ENCODE assay signal across 16 cellular contexts in genomic region chr4:123416462-123416861, GRCh38. TPM values are rescaled to one million over a fixed set of nuclear protein-coding genes. Genes with fewer than 3 reads are reported as not detected.
DNase-seq lines count a peak whose midpoint lies in the region; ATAC-seq and TF ChIP-seq lines count a peak whose summit lies in the region.
"Had no signal": no experiment of that assay in that cellular context is flagged by ENCODE, and none has a peak within 500 bp of the region (broad histone marks: within the 10 kb centered on the region; RNA-seq: fewer than 3 reads in every experiment).

No MANE protein-coding gene starts in this region.

- no peaks in the 10 kb centered on the region for H3K27me3 Mint-ChIP-seq in activated naive CD8-positive, alpha-beta T cell treated with anti-CD3 and anti-CD28 coated beads, Interleukin-2, amount 10 ng/mL, durations not matched to agents 7 days and 5 days
- H3K27me3 Mint-ChIP-seq in neural progenitor cell (ENCODE audit: insufficient read depth, low read depth), result peaks cover 5% of the 10 kb centered on the region

- peak overlapping the region; percentile 35 for H3K27ac Mint-ChIP-seq in activated naive CD8-positive, alpha-beta T cell treated with anti-CD3 and anti-CD28 coated beads, Interleukin-2, amount 10 ng/mL, durations not matched to agents 7 days and 5 days
- H3K27ac Mint-ChIP-seq in neural progenitor cell, result peak overlapping the region; percentile 6
- H3K27ac Mint-ChIP-seq: CD4-positive, CD25-positive, alpha-beta regulatory T cell had no signal

- peaks cover 76% of the 10 kb centered on the region for H3K4me1 Mint-ChIP-seq in activated naive CD8-positive, alpha-beta T cell treated with anti-CD3 and anti-CD28 coated beads, Interleukin-2, amount 10 ng/mL, durations not matched to agents 7 days and 5 days
- peaks cover 62% of the 10 kb centered on the region for H3K4me1 Mint-ChIP-seq in neural progenitor cell

- H3K4me2 ChIP-seq in neural progenitor cell, result no peak overlapping the region

- DNase-seq in G401 (ENCODE audit: low spot score) (peak; percentile 45), neural progenitor cell (ENCODE audit: low spot score) (no peak), NCI-H2196 treated with DMSO at 0.1 percent for 48 hours (lab: John Stamatoyannopoulos, UW; ENCODE audit: unreplicated experiment) (no peak), coronary artery (ENCODE audit: low spot score) (no peak), NCI-H82 treated with DMSO at 0.1 percent for 48 hours (lab: John Stamatoyannopoulos, UW; ENCODE audit: unreplicated experiment) (no peak)
- DNase-seq in activated naive CD8-positive, alpha-beta T cell treated with anti-CD3 and anti-CD28 coated beads, Interleukin-2, amount 10 ng/mL, durations not matched to agents 7 days and 5 days, result no peak
- DNase-seq: lower lobe of right lung, MM.1S, NCI-H2029, NCI-H526, retina had no signal

- no peak for ATAC-seq in activated naive CD8-positive, alpha-beta T cell treated with anti-CD3 and anti-CD28 coated beads, Interleukin-2, amount 10 ng/mL, durations not matched to agents 7 days and 5 days (ENCODE audit: low read depth)
- ATAC-seq: gastroesophageal sphincter had no signal

- peaks cover 31% of the 10 kb centered on the region for H3F3A ChIP-seq in neural progenitor cell (ENCODE audit: low read depth)

- peak overlapping the region; percentile 59 for H3K4me3 Mint-ChIP-seq in activated naive CD8-positive, alpha-beta T cell treated with anti-CD3 and anti-CD28 coated beads, Interleukin-2, amount 10 ng/mL, durations not matched to agents 7 days and 5 days
- H3K4me3 Mint-ChIP-seq in neural progenitor cell, result no peak overlapping the region
- H3K4me3 Mint-ChIP-seq: CD4-positive, CD25-positive, alpha-beta regulatory T cell had no signal

- H3K79me2 ChIP-seq in neural progenitor cell (ENCODE audit: low read depth), result no peaks in the 10 kb centered on the region

- 90% methylated on average over 4 of the region's 4 CpGs for WGBS in HUES64

- TF ChIP-seq CTCF in neural progenitor cell (IDR thresholded peaks at IDR 0.05) (no peak), coronary artery (IDR thresholded peaks at IDR 0.05) (no peak)

- H3K27me3 ChIP-seq in HUES64 (ENCODE audit: insufficient read depth, low read length) (no peaks in the 10 kb centered on the region), neural progenitor cell (no peaks in the 10 kb centered on the region)
- H3K27me3 ChIP-seq: gastroesophageal sphincter, suprapubic skin had no signal

- no peaks in the 10 kb centered on the region for H3K36me3 ChIP-seq in HUES64 (ENCODE audit: insufficient read depth, low read length)
- no peaks in the 10 kb centered on the region for H3K36me3 ChIP-seq in neural progenitor cell
- H3K36me3 ChIP-seq: gastroesophageal sphincter, lower lobe of right lung, suprapubic skin had no signal

- no peak overlapping the region for H2AFZ ChIP-seq in neural progenitor cell (replicated peaks)

- H4K20me1 ChIP-seq in neural progenitor cell (ENCODE audit: low read depth), result no peaks in the 10 kb centered on the region

- no peaks in the 10 kb centered on the region for H3K36me3 Mint-ChIP-seq in activated naive CD8-positive, alpha-beta T cell treated with anti-CD3 and anti-CD28 coated beads, Interleukin-2, amount 10 ng/mL, durations not matched to agents 7 days and 5 days
- H3K36me3 Mint-ChIP-seq in neural progenitor cell, result peaks cover 9% of the 10 kb centered on the region
- H3K36me3 Mint-ChIP-seq: naive thymus-derived CD4-positive, alpha-beta T cell had no signal

- H3K9me3 ChIP-seq in HUES64 (ENCODE audit: insufficient read depth, low read depth, low read length), result no peaks in the 10 kb centered on the region
- no peaks in the 10 kb centered on the region for H3K9me3 ChIP-seq in neural progenitor cell (ENCODE audit: low read depth)
- H3K9me3 ChIP-seq: gastroesophageal sphincter, lower lobe of right lung, suprapubic skin had no signal

- H3K4me3 ChIP-seq in HUES64 (ENCODE audit: low read length) (no peak overlapping the region), neural progenitor cell (no peak overlapping the region), coronary artery (no peak overlapping the region)
- H3K4me3 ChIP-seq: gastroesophageal sphincter, lower lobe of right lung, suprapubic skin had no signal

- peaks cover 51% of the 10 kb centered on the region for H3K4me1 ChIP-seq in HUES64 (ENCODE audit: insufficient read depth, low read length)
- H3K4me1 ChIP-seq in neural progenitor cell, result peaks cover 55% of the 10 kb centered on the region

- in situ Hi-C loops in G401 (cut with HindIII; ENCODE audit: low sequenced_read_pairs), result no loop called here

- peak overlapping the region; percentile 23; the same call in 1 of the 2 replicates for H3K9ac ChIP-seq in HUES64 (ENCODE audit: low read depth, low read length)
- H3K9ac ChIP-seq in neural progenitor cell, result no peak overlapping the region

- no peaks in the 10 kb centered on the region for H3K9me3 Mint-ChIP-seq in activated naive CD8-positive, alpha-beta T cell treated with anti-CD3 and anti-CD28 coated beads, Interleukin-2, amount 10 ng/mL, durations not matched to agents 7 days and 5 days
- H3K9me3 Mint-ChIP-seq in neural progenitor cell, result peaks cover 15% of the 10 kb centered on the region

- H3K27ac ChIP-seq in HUES64 (ENCODE audit: low read depth, low read length), result peak overlapping the region; percentile 25; the same call in 1 of the 2 replicates
- H3K27ac ChIP-seq in neural progenitor cell, result no peak overlapping the region
- peak overlapping the region in 1 of 2 donors; percentile 31 for H3K27ac ChIP-seq in coronary artery
- H3K27ac ChIP-seq: gastroesophageal sphincter, lower lobe of right lung, suprapubic skin had no signal

- POLR2A ChIA-PET in activated naive CD8-positive, alpha-beta T cell treated with anti-CD3 and anti-CD28 coated beads, Interleukin-2, amount 10 ng/mL, durations not matched to agents 7 days and 5 days (lab: Charles Lee), result no interaction called here

RNA-seq across cellular contexts. Expression of gene SPRY1, which starts 19.9 kb away (rescaled TPM):
- 37.3 and 69.8 TPM in 2 replicates for total RNA-seq in G401 (2014; rRNA removed; shearing (Covaris generic))
- 45.8 TPM for polyA plus RNA-seq in HUES64 (2013, experiment 1 of 2)
- polyA plus RNA-seq in HUES64 (2013, experiment 2 of 2), result 70.2 TPM
- 10 to 100 TPM; 46.3 to 51.3 TPM for total RNA-seq in activated naive CD8-positive, alpha-beta T cell treated with anti-CD3 and anti-CD28 coated beads, Interleukin-2, amount 10 ng/mL, durations not matched to agents 7 days and 5 days
- total RNA-seq in neural progenitor cell (ENCODE audit: low replicate concordance), result 35.9 and 50.8 TPM in 2 replicates
